ENCODE assay signal across 11 cellular contexts in the genomic region with DNA sequence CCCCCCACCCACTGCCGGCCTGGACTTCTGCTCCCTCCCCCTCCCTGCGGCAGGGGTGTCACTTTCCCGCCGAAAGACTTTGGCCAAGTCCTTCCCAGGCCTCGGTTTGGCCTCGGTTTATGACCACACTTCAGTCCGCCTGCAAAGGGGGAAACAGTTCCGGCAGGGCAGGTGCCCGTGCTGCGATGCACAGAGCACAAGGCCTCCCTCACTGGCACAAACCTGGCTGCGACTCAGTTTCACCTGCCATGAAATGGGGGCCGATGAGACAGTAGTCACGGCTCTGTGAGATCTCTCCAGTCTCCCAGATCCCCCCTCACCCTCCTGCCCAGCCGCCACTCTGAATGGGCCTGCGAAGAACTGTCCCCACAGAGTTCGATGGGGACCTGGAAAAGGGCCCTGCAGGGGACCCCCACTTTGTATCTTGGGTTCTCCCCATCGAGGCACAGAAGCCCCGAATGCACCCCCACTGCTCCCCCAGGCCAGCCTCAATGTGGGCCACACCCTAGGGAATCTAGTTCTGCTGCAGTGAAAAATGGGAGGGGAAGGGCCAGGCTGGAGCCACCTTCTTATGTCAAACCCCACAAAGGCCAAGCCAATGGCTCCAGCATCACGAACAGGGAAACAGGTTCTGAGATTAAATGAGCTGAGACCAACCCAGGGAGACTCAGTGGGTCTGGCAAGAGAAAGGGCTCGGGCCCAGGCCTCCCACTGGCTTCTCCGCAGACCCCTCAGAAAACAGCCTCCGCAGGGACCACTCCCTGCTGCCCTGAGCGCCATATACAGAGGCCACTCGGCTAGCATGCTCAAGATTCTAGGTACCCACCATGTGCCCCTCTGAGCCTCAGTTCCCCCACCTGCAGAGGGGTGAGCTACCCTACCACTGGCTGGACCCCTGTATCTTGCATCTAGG. TPM values are rescaled to one million over a fixed set of nuclear protein-coding genes. Genes with fewer than 3 reads are reported as not detected.
DNase-seq lines count a peak whose midpoint lies in the region; ATAC-seq and TF ChIP-seq lines count a peak whose summit lies in the region.
"Had no signal": no experiment of that assay in that cellular context is flagged by ENCODE, and none has a peak within 500 bp of the region (broad histone marks: within the 10 kb centered on the region; RNA-seq: fewer than 3 reads in every experiment).

No MANE protein-coding gene starts in this region.

- peaks cover 11% of the 10 kb centered on the region for H3K27me3 Mint-ChIP-seq in endothelial cell (ENCODE audit: unreplicated experiment)
- H3K27me3 Mint-ChIP-seq in nephron progenitor cell (ENCODE audit: low read depth, poor library complexity): peaks cover 4% of the 10 kb centered on the region
- H3K27me3 Mint-ChIP-seq: activated CD8-positive, alpha-beta memory T cell treated with anti-CD3 and anti-CD28 coated beads, Interleukin-2, amount 10 ng/mL, durations not matched to agents 7 days and 5 days had no signal

- H3K36me3 ChIP-seq in BE2C (peaks cover 27% of the 10 kb centered on the region), HUES48 (ENCODE audit: control insufficient read depth, insufficient read depth, low read length) (no peaks in the 10 kb centered on the region)

- ATAC-seq in GM21825 (IDR thresholded peaks at IDR 0.05; ENCODE audit: unreplicated experiment) (no peak), GM18858 (IDR thresholded peaks at IDR 0.05; ENCODE audit: unreplicated experiment) (no peak), GM21423 (IDR thresholded peaks at IDR 0.05; ENCODE audit: unreplicated experiment) (no peak)

- no peak overlapping the region for H3K9ac ChIP-seq in HUES48 (ENCODE audit: low read depth, low read length)

- H3K27ac Mint-ChIP-seq in endothelial cell (ENCODE audit: unreplicated experiment) (peak overlapping the region; percentile 13), nephron progenitor cell (no peak overlapping the region)
- H3K27ac Mint-ChIP-seq: activated CD8-positive, alpha-beta memory T cell treated with anti-CD3 and anti-CD28 coated beads, Interleukin-2, amount 10 ng/mL, durations not matched to agents 7 days and 5 days had no signal

- no peaks in the 10 kb centered on the region for H3K4me1 Mint-ChIP-seq in endothelial cell (ENCODE audit: unreplicated experiment)
- peaks cover 29% of the 10 kb centered on the region for H3K4me1 Mint-ChIP-seq in nephron progenitor cell
- H3K4me1 Mint-ChIP-seq: activated CD8-positive, alpha-beta memory T cell treated with anti-CD3 and anti-CD28 coated beads, Interleukin-2, amount 10 ng/mL, durations not matched to agents 7 days and 5 days had no signal

- TF ChIP-seq CTCF in BE2C (IDR thresholded peaks at IDR 0.05; ENCODE audit: low read depth, low read length) (no peak), endothelial cell (IDR thresholded peaks at IDR 0.05; ENCODE audit: unreplicated experiment) (no peak), nephron progenitor cell (IDR thresholded peaks at IDR 0.05) (no peak)

- H3K4me1 ChIP-seq in BE2C (peaks cover 65% of the 10 kb centered on the region), HUES48 (ENCODE audit: control insufficient read depth, insufficient read depth, low read length) (peaks cover 8% of the 10 kb centered on the region; the same call in 1 of the 2 replicates)

- H3K27me3 ChIP-seq in BE2C (no peaks in the 10 kb centered on the region), HUES48 (ENCODE audit: control insufficient read depth, insufficient read depth, low read length) (no peaks in the 10 kb centered on the region)
- H3K27me3 ChIP-seq: testis had no signal

- H3K9me3 ChIP-seq in BE2C (no peaks in the 10 kb centered on the region), HUES48 (ENCODE audit: control insufficient read depth, insufficient read depth, low read length) (no peaks in the 10 kb centered on the region)
- H3K9me3 ChIP-seq: testis had no signal

- no peaks in the 10 kb centered on the region for H3K36me3 Mint-ChIP-seq in endothelial cell (ENCODE audit: low read depth, unreplicated experiment)
- H3K36me3 Mint-ChIP-seq in nephron progenitor cell (ENCODE audit: low read depth): no peaks in the 10 kb centered on the region
- H3K36me3 Mint-ChIP-seq: activated CD8-positive, alpha-beta memory T cell treated with anti-CD3 and anti-CD28 coated beads, Interleukin-2, amount 10 ng/mL, durations not matched to agents 7 days and 5 days had no signal

- peak overlapping the region; percentile 2 for H3K27ac ChIP-seq in HUES48 (ENCODE audit: low read depth, low read length)

- H3K4me3 Mint-ChIP-seq in endothelial cell (ENCODE audit: unreplicated experiment) (no peak overlapping the region), nephron progenitor cell (peak overlapping the region; percentile 64)
- H3K4me3 Mint-ChIP-seq: activated CD8-positive, alpha-beta memory T cell treated with anti-CD3 and anti-CD28 coated beads, Interleukin-2, amount 10 ng/mL, durations not matched to agents 7 days and 5 days had no signal

- DNase-seq in BE2C (peak; percentile 12), endothelial cell (ENCODE audit: low spot score) (no peak), nephron progenitor cell (no peak), mesenteric fat pad (ENCODE audit: low spot score) (no peak)
- DNase-seq: NCI-H510A had no signal

- no peaks in the 10 kb centered on the region for H3K9me3 Mint-ChIP-seq in endothelial cell (ENCODE audit: unreplicated experiment)
- no peaks in the 10 kb centered on the region for H3K9me3 Mint-ChIP-seq in nephron progenitor cell

- H3K4me3 ChIP-seq in BE2C (ENCODE audit: low read depth, low read length) (no peak overlapping the region), HUES48 (ENCODE audit: low read depth, low read length) (no peak overlapping the region)

RNA-seq across cellular contexts. Expression of a gene that starts 29.0 kb away (rescaled TPM):
- polyA plus RNA-seq in BE2C (2012; ENCODE audit: insufficient read depth, insufficient read length, low read depth): 335 TPM
- total RNA-seq in endothelial cell (ENCODE audit: unreplicated experiment) (67.3 TPM), mesenteric fat pad (5.3 TPM)

RNA-seq across cellular contexts. Expression of a gene that starts 33.3 kb away (rescaled TPM):
- 8.0 TPM for polyA plus RNA-seq in BE2C (2012; ENCODE audit: insufficient read depth, insufficient read length, low read depth)
- total RNA-seq in endothelial cell (ENCODE audit: unreplicated experiment): 15.3 TPM
- total RNA-seq in mesenteric fat pad: 34.8 TPM

RNA-seq across cellular contexts. Expression of a gene that starts 46.0 kb away (rescaled TPM):
- 46.2 TPM for polyA plus RNA-seq in BE2C (2012; ENCODE audit: insufficient read depth, insufficient read length, low read depth)
- total RNA-seq in endothelial cell (ENCODE audit: unreplicated experiment) (23.0 TPM), mesenteric fat pad (20.2 TPM)

RNA-seq across cellular contexts. Expression of a gene that starts 46.1 kb away (rescaled TPM):
- 286 TPM for polyA plus RNA-seq in BE2C (2012; ENCODE audit: insufficient read depth, insufficient read length, low read depth)
- total RNA-seq in endothelial cell (ENCODE audit: unreplicated experiment) (49.0 TPM), mesenteric fat pad (144 TPM)

Comparison
In these comparisons a context has a peak if more than half of its experiments do, and no peak if none do; other contexts are left out.
1. RNA of a gene that starts 29.0 kb away (total RNA-seq): 67.3 TPM in endothelial cell (single experiment); 5.3 TPM in mesenteric fat pad (single experiment); every median in the first group is over 10 times any median in the second.